9 cellular contexts compared by ENCODE assay signal in genomic region chr10:33126118-33126517, GRCh38.
DNase-seq lines count a peak whose midpoint lies in the region; ATAC-seq, FAIRE-seq and TF ChIP-seq lines count a peak whose summit lies in the region.
"Had no signal": no experiment of that assay in that cellular context is flagged by ENCODE, and none has a peak within 500 bp of the region (broad histone marks: within the 10 kb centered on the region; RNA-seq: fewer than 3 reads in every experiment).

No MANE protein-coding gene starts in this region.

- H2AFZ ChIP-seq in hepatocyte, result no peak overlapping the region

- WGBS in hepatocyte (ENCODE audit: low lambda C conversion rate, missing lambda C conversion rate), result 64% methylated on average over 7 of the region's 7 CpGs

- FAIRE-seq in D721Med (lab: Jason Lieb, UNC), result no peak
- FAIRE-seq: endometrium had no signal

- H4K20me1 ChIP-seq in hepatocyte (ENCODE audit: insufficient read depth, poor library complexity, severe bottlenecking), result no peaks in the 10 kb centered on the region

- H3K4me2 ChIP-seq in hepatocyte, result no peak overlapping the region

- ATAC-seq in activated T-cell treated with anti-CD3 and anti-CD28 coated beads, Interleukin-2, amount 50 U/mL, for 4 hours, result peak; percentile 59 to 73
- no peak for ATAC-seq in GM21447 (IDR thresholded peaks at IDR 0.05; ENCODE audit: unreplicated experiment)

- peak; percentile 50 for DNase-seq in stimulated activated CD4-positive, alpha-beta T cell treated with anti-CD3 and anti-CD28 coated beads, Interleukin-15, amount 100 ng/mL, for 24 hours
- no peak for DNase-seq in stimulated activated CD4-positive, alpha-beta T cell treated with anti-CD3 and anti-CD28 coated beads, Interleukin-12 subunit alpha, Interleukin-12 subunit beta, amount 100 ng/mL, for 4 hours
- no peak for DNase-seq in activated T-cell treated with anti-CD3 and anti-CD28 coated beads, Interleukin-2, amount 50 U/mL, for 4 hours
- DNase-seq in hepatocyte (ENCODE audit: low spot score), result no peak
- DNase-seq in kidney tubule cell (ENCODE audit: low spot score), result no peak
- DNase-seq in D721Med (ENCODE audit: insufficient read length, low spot score), result no peak
- DNase-seq in occipital lobe (lab: John Stamatoyannopoulos, UW), result no peak

- no peaks in the 10 kb centered on the region for H3K36me3 Mint-ChIP-seq in activated T-cell treated with anti-CD3 and anti-CD28 coated beads, Interleukin-2, amount 50 U/mL, for 4 hours (ENCODE audit: insufficient read depth)

- H3K27me3 Mint-ChIP-seq in activated T-cell treated with anti-CD3 and anti-CD28 coated beads, Interleukin-2, amount 50 U/mL, for 4 hours (ENCODE audit: low read depth), result no peaks in the 10 kb centered on the region

- H3K4me3 Mint-ChIP-seq in activated T-cell treated with anti-CD3 and anti-CD28 coated beads, Interleukin-2, amount 50 U/mL, for 4 hours, result no peak overlapping the region

- H3K4me1 ChIP-seq in hepatocyte (ENCODE audit: insufficient read depth), result no peaks in the 10 kb centered on the region

- no peaks in the 10 kb centered on the region for H3K27me3 ChIP-seq in hepatocyte

- no peaks in the 10 kb centered on the region for H3K79me2 ChIP-seq in hepatocyte

- H3K9me3 ChIP-seq in hepatocyte (ENCODE audit: low read depth), result no peaks in the 10 kb centered on the region

- H3K4me1 Mint-ChIP-seq in activated T-cell treated with anti-CD3 and anti-CD28 coated beads, Interleukin-2, amount 50 U/mL, for 4 hours (ENCODE audit: low read depth), result peaks cover 85% of the 10 kb centered on the region

- TF ChIP-seq CTCF in hepatocyte (IDR thresholded peaks at IDR 0.05; ENCODE audit: poor library complexity) (no peak), D721Med (IDR thresholded peaks at IDR 0.05; ENCODE audit: insufficient read depth, missing control alignments) (no peak)

- peak overlapping the region; percentile 78 for H3K27ac ChIP-seq in hepatocyte

- H3K4me3 ChIP-seq in hepatocyte, result no peak overlapping the region

- no peaks in the 10 kb centered on the region for H3K9me2 ChIP-seq in hepatocyte (replicated peaks; ENCODE audit: insufficient read depth)

- H3K36me3 ChIP-seq in hepatocyte (replicated peaks; ENCODE audit: insufficient read depth, low read depth), result no peaks in the 10 kb centered on the region

- no peaks in the 10 kb centered on the region for H3K9me3 Mint-ChIP-seq in activated T-cell treated with anti-CD3 and anti-CD28 coated beads, Interleukin-2, amount 50 U/mL, for 4 hours
